In the genomic region with DNA sequence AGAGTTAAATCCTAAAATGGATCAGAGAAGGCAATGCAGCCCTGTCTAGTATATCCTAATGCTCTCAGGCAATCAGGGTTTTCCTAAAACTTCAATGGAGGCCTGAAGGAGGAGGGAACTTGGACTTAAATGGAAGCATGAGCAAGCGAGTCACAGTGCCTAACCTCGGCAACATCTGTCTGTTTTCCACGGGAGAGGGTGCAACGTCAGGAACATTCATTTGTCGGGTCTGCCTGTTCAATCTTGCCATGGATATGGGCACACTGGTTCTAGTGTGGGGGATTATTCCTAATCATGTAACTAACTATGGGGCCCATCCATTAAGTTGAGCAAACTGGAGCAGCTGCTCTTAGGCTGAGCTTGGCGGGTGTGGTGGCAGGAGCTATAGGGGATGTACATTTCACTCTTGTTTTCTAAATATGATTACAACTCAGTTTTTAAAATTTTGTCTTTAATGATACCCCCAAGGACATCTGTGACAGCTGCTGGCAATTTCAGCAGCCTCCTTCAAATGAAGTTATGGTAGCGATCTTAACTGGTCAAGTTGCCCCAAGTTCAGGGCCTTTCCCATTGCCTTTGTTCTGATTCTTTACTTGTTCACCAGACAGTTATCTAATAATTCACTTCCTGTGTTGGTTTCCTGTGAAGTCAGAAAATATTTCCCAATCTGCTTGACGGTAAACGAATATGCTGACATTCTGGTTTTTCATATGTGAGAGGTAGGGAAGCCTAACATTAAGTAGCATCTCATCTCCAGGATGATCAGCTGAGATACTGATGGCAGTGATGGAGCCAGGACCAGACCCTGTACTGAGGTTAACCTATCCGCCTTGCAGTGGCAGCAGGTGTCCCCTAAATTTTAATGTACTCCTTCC, we compare ENCODE assay signal across 10 cellular contexts. TPM values are rescaled to one million over a fixed set of nuclear protein-coding genes. Genes with fewer than 3 reads are reported as not detected.
DNase-seq lines count a peak whose midpoint lies in the region; ATAC-seq and TF ChIP-seq lines count a peak whose summit lies in the region.
"Had no signal": no experiment of that assay in that cellular context is flagged by ENCODE, and none has a peak within 500 bp of the region (broad histone marks: within the 10 kb centered on the region; RNA-seq: fewer than 3 reads in every experiment).

No MANE protein-coding gene starts in this region.

- peak overlapping the region; percentile 41 for H3K27ac Mint-ChIP-seq in activated T-helper 17 cell treated with anti-CD3 and anti-CD28 coated beads, Interleukin-2, amount 50 U/mL, for 72 hours
- peak overlapping the region; percentile 55 for H3K27ac Mint-ChIP-seq in mesothelial cell of epicardium

- peaks cover 42% of the 10 kb centered on the region for H3K4me1 Mint-ChIP-seq in activated T-helper 17 cell treated with anti-CD3 and anti-CD28 coated beads, Interleukin-2, amount 50 U/mL, for 72 hours
- peaks cover 52% of the 10 kb centered on the region for H3K4me1 Mint-ChIP-seq in mesothelial cell of epicardium

- ATAC-seq in activated T-helper 17 cell treated with anti-CD3 and anti-CD28 coated beads, Interleukin-2, amount 50 U/mL, for 72 hours (replicated peaks) = peak; percentile 64
- ATAC-seq in GM21360 (IDR thresholded peaks at IDR 0.05; ENCODE audit: unreplicated experiment) = no peak

- no peaks in the 10 kb centered on the region for H3K9me3 Mint-ChIP-seq in activated T-helper 17 cell treated with anti-CD3 and anti-CD28 coated beads, Interleukin-2, amount 50 U/mL, for 72 hours
- H3K9me3 Mint-ChIP-seq in mesothelial cell of epicardium = no peaks in the 10 kb centered on the region

- peak overlapping the region; percentile 77 for H3K4me3 Mint-ChIP-seq in activated T-helper 17 cell treated with anti-CD3 and anti-CD28 coated beads, Interleukin-2, amount 50 U/mL, for 72 hours
- no peak overlapping the region for H3K4me3 Mint-ChIP-seq in mesothelial cell of epicardium

- no peaks in the 10 kb centered on the region for H3K27me3 Mint-ChIP-seq in activated T-helper 17 cell treated with anti-CD3 and anti-CD28 coated beads, Interleukin-2, amount 50 U/mL, for 72 hours
- no peaks in the 10 kb centered on the region for H3K27me3 Mint-ChIP-seq in mesothelial cell of epicardium (ENCODE audit: low read depth)

- TF ChIP-seq CTCF in mesothelial cell of epicardium (IDR thresholded peaks at IDR 0.05; ENCODE audit: unreplicated experiment) (no peak), GM20000 (IDR thresholded peaks at IDR 0.05; ENCODE audit: extremely low read depth, missing control alignments) (no peak)

- DNase-seq in ELR (ENCODE audit: low read depth) = peak; percentile 53
- peak; percentile 33 for DNase-seq in HT1080 (ENCODE audit: low read depth)
- no peak for DNase-seq in mesothelial cell of epicardium (ENCODE audit: low spot score in 2 of 2, unreplicated experiment in 2 of 2)
- no peak for DNase-seq in GM20000 (ENCODE audit: low spot score)
- DNase-seq in DMS79 treated with DMSO at 0.1 percent for 48 hours (lab: John Stamatoyannopoulos, UW) = no peak
- DNase-seq in NCI-H187 (lab: John Stamatoyannopoulos, UW) = no peak
- DNase-seq: esophagus squamous epithelium, NCI-H1436 treated with DMSO at 0.1 percent for 48 hours had no signal

- H3K36me3 Mint-ChIP-seq in activated T-helper 17 cell treated with anti-CD3 and anti-CD28 coated beads, Interleukin-2, amount 50 U/mL, for 72 hours (ENCODE audit: low read depth) = no peaks in the 10 kb centered on the region
- no peaks in the 10 kb centered on the region for H3K36me3 Mint-ChIP-seq in mesothelial cell of epicardium

RNA-seq across cellular contexts. Expression of a gene that starts 21.6 kb away (rescaled TPM):
- total RNA-seq in HT1080 (2014; rRNA removed; shearing (Covaris generic)) = 38.6 and 44.3 TPM in 2 replicates
- 21.9 and 25.7 TPM in 2 replicates for polyA plus RNA-seq in HT1080 (2015; cell fraction: cytosol; rRNA removed)
- polyA plus RNA-seq in HT1080 (2015; cell fraction: nucleus; rRNA removed) = 27.1 and 30.7 TPM in 2 replicates
- 10 to 100 TPM; 26.0 to 28.9 TPM for total RNA-seq in activated T-helper 17 cell treated with anti-CD3 and anti-CD28 coated beads, Interleukin-2, amount 50 U/mL, for 72 hours
- total RNA-seq in mesothelial cell of epicardium = 69.6 to 73.3 TPM (median 70.7 TPM) in 3 replicates

Comparison
In these comparisons a context has a peak if more than half of its experiments do, and no peak if none do; other contexts are left out.
1. DNase-seq: peak in ELR (single experiment) and HT1080 (single experiment); none in mesothelial cell of epicardium (0 of 2), GM20000 (single experiment), DMS79 treated with DMSO at 0.1 percent for 48 hours (single experiment) and NCI-H187 (0 of 2).